In genomic region chr6:105402981-105403935, GRCh38 we compare ENCODE assay signal across 8 cellular contexts. TPM values are rescaled to one million over a fixed set of nuclear protein-coding genes. Genes with fewer than 3 reads are reported as not detected.
DNase-seq lines count a peak whose midpoint lies in the region; ATAC-seq lines count a peak whose summit lies in the region.

Gene PREP, minus strand, starts transcription at chr6:105403082. Its CDS starts 191 bp downstream, at chr6:105402891.

- CTCF ChIA-PET in activated CD8-positive, alpha-beta memory T cell treated with anti-CD3 and anti-CD28 coated beads, Interleukin-2, amount 10 ng/mL, durations not matched to agents 7 days and 5 days (lab: Charles Lee), result interaction anchor here (0.6 to 1.7 kb wide), 32 partner anchors 9 to 912 kb away, joined by 3 to 24 read pairs (median 3); no protein-coding TSS in a partner anchor

- H3K27ac ChIP-seq in mesodermal cell (ENCODE audit: low read depth, low read length, severe bottlenecking), result peak within 1 kb of the TSS; percentile 78

- H3K27ac Mint-ChIP-seq in activated CD8-positive, alpha-beta memory T cell treated with anti-CD3 and anti-CD28 coated beads, Interleukin-2, amount 10 ng/mL, durations not matched to agents 7 days and 5 days, result peak within 1 kb of the TSS; percentile 79

- no peaks in the 10 kb centered on the region for H3K27me3 ChIP-seq in endocrine pancreas (ENCODE audit: control insufficient read depth, insufficient read depth, low read length)

- peak; percentile 83 for ATAC-seq in GM19468 (IDR thresholded peaks at IDR 0.05; ENCODE audit: extremely low read depth, unreplicated experiment)
- ATAC-seq in activated CD8-positive, alpha-beta memory T cell treated with anti-CD3 and anti-CD28 coated beads, Interleukin-2, amount 10 ng/mL, durations not matched to agents 7 days and 5 days, result peak; percentile 95

- H3K9me3 Mint-ChIP-seq in activated CD8-positive, alpha-beta memory T cell treated with anti-CD3 and anti-CD28 coated beads, Interleukin-2, amount 10 ng/mL, durations not matched to agents 7 days and 5 days (ENCODE audit: low read depth), result no peaks in the 10 kb centered on the region

- H3K4me3 ChIP-seq in endocrine pancreas (ENCODE audit: control insufficient read depth, insufficient read depth, low read length) (peak within 1 kb of the TSS; percentile 77), mesodermal cell (ENCODE audit: extremely low read depth, insufficient read depth, low read length, poor library complexity, severe bottlenecking) (peak within 1 kb of the TSS; percentile 82)

- peak within 1 kb of the TSS; percentile 90 for H3K9ac ChIP-seq in endocrine pancreas (ENCODE audit: control insufficient read depth, insufficient read depth, low read length)

- no peaks in the 10 kb centered on the region for H3K36me3 Mint-ChIP-seq in activated CD8-positive, alpha-beta memory T cell treated with anti-CD3 and anti-CD28 coated beads, Interleukin-2, amount 10 ng/mL, durations not matched to agents 7 days and 5 days

- H3K4me1 ChIP-seq in endocrine pancreas (ENCODE audit: control insufficient read depth, insufficient read depth, low read length) (peaks cover 5% of the 10 kb centered on the region), mesodermal cell (ENCODE audit: control insufficient read depth, insufficient read depth, low read length, poor library complexity, severe bottlenecking) (peaks cover 6% of the 10 kb centered on the region)

- DNase-seq in Caki2 (ENCODE audit: low read depth) (peak; percentile 86), HS-27A (ENCODE audit: low read depth) (peak; percentile 51), NOMO-1 treated with dmso at 0.1 percent for 144 hours (lab: John Stamatoyannopoulos, UW; ENCODE audit: unreplicated experiment) (peak; percentile 87)
- peak; percentile 89 for DNase-seq in activated CD8-positive, alpha-beta memory T cell treated with anti-CD3 and anti-CD28 coated beads, Interleukin-2, amount 10 ng/mL, durations not matched to agents 7 days and 5 days
- DNase-seq in stimulated activated CD8-positive, alpha-beta memory T cell treated with anti-CD3 and anti-CD28 coated beads, Interleukin-15, amount 100 ng/mL, for 24 hours (ENCODE audit: low read depth), result peak; percentile 62

- no peaks in the 10 kb centered on the region for H3K9me3 ChIP-seq in endocrine pancreas (ENCODE audit: control insufficient read depth, low read length)
- H3K9me3 ChIP-seq in mesodermal cell (ENCODE audit: control insufficient read depth, low read length), result no peaks in the 10 kb centered on the region

- no peaks in the 10 kb centered on the region for H3K36me3 ChIP-seq in endocrine pancreas (ENCODE audit: control insufficient read depth, insufficient read depth, low read length)
- no peaks in the 10 kb centered on the region for H3K36me3 ChIP-seq in mesodermal cell (ENCODE audit: control insufficient read depth, insufficient read depth, low read length)

- WGBS in mesodermal cell (ENCODE audit: insufficient coverage in 2 of 2), 2 experiments, result 0 to 6% methylated on average over 30 to 54 of the region's 78 CpGs

- peaks cover 51% of the 10 kb centered on the region for H3K4me1 Mint-ChIP-seq in activated CD8-positive, alpha-beta memory T cell treated with anti-CD3 and anti-CD28 coated beads, Interleukin-2, amount 10 ng/mL, durations not matched to agents 7 days and 5 days

- H3K27me3 Mint-ChIP-seq in activated CD8-positive, alpha-beta memory T cell treated with anti-CD3 and anti-CD28 coated beads, Interleukin-2, amount 10 ng/mL, durations not matched to agents 7 days and 5 days, result peaks cover 13% of the 10 kb centered on the region

- H3K4me3 Mint-ChIP-seq in activated CD8-positive, alpha-beta memory T cell treated with anti-CD3 and anti-CD28 coated beads, Interleukin-2, amount 10 ng/mL, durations not matched to agents 7 days and 5 days, result peak within 1 kb of the TSS; percentile 86

- in situ Hi-C loops in Caki2 (cut with HindIII; ENCODE audit: low pct_unique_long_range_greater_than_20kb, low sequenced_read_pairs), result no loop called here

RNA-seq across cellular contexts. Expression of gene PREP, which starts in this region (rescaled TPM):
- 21.5 and 29.4 TPM in 2 replicates for total RNA-seq in Caki2 (2014; rRNA removed; shearing (Covaris generic); ENCODE audit: low replicate concordance)
- total RNA-seq in activated CD8-positive, alpha-beta memory T cell treated with anti-CD3 and anti-CD28 coated beads, Interleukin-2, amount 10 ng/mL, durations not matched to agents 7 days and 5 days, result 10 to 100 TPM; 44.1 to 52.9 TPM
- polyA plus RNA-seq in mesodermal cell (2013, experiment 1 of 2), result 50.6 TPM
- polyA plus RNA-seq in mesodermal cell (2013, experiment 2 of 2), result 45.4 TPM

Comparison
In these comparisons a context has a peak if more than half of its experiments do, and no peak if none do; other contexts are left out.
1. Peak in every context shown above with its lines: DNase-seq, ATAC-seq, H3K4me3 ChIP-seq and H3K27ac ChIP-seq.